Comparison of ENCODE assay signal across 16 cellular contexts in the genomic region with DNA sequence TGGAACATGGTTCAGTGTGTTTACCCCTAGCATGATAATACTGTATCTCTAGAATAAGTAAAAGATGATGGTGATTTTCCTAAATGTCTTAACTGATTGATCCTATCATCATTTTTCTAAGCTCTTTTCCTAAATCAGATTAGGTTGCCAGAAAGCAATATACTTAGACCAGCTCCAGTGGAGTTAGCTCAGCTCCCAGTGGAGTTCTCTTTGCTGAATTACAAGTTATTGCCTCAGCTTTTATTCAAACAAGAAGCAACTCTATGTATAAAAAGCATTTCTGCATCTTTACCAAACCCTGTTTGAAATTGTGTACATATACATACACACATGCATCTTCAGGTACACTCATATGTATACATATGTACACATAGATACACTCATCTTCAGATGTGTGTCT.
"Had no signal": no experiment of that assay in that cellular context is flagged by ENCODE, and none has a peak within 500 bp of the region (broad histone marks: within the 10 kb centered on the region; RNA-seq: fewer than 3 reads in every experiment).

No MANE protein-coding gene starts in this region.

- H3K4me3 Mint-ChIP-seq: activated naive CD8-positive, alpha-beta T cell treated with anti-CD3 and anti-CD28 coated beads, Interleukin-2, amount 50 U/mL, for 24 hours; nephron; stimulated activated memory B cell treated with anti-CD40 and anti-IgM and Interleukin-4, amounts not matched to agents 10 μg/mL and 1 μg/mL and 100 μg/mL, for 72 hours had no signal

- ATAC-seq: stimulated activated memory B cell treated with anti-CD40 and anti-IgM and Interleukin-4, amounts not matched to agents 10 μg/mL and 1 μg/mL and 100 μg/mL, for 72 hours had no signal

- H3K27me3 ChIP-seq: cardiac muscle cell, heart left ventricle, spleen, transverse colon had no signal

- H3K27me3 Mint-ChIP-seq: activated naive CD8-positive, alpha-beta T cell treated with anti-CD3 and anti-CD28 coated beads, Interleukin-2, amount 50 U/mL, for 24 hours; stimulated activated memory B cell treated with anti-CD40 and anti-IgM and Interleukin-4, amounts not matched to agents 10 μg/mL and 1 μg/mL and 100 μg/mL, for 72 hours had no signal

- H3K4me3 ChIP-seq: cardiac muscle cell, coronary artery, heart left ventricle, spleen, transverse colon had no signal

- H3K27ac ChIP-seq: cardiac muscle cell, heart left ventricle, spleen, transverse colon had no signal

- H3K9me3 Mint-ChIP-seq: nephron; stimulated activated memory B cell treated with anti-CD40 and anti-IgM and Interleukin-4, amounts not matched to agents 10 μg/mL and 1 μg/mL and 100 μg/mL, for 72 hours had no signal

- DNase-seq: activated CD4-positive, alpha-beta T cell treated with anti-CD3 and anti-CD28 coated beads for 1 hour; activated CD4-positive, alpha-beta T cell treated with anti-CD3 and anti-CD28 coated beads, Interleukin-2, amount 50 U/mL, for 48 hours; activated naive CD4-positive, alpha-beta T cell; activated naive CD8-positive, alpha-beta T cell treated with anti-CD3 and anti-CD28 coated beads, Interleukin-2, amount 50 U/mL, for 24 hours; activated T-cell treated with anti-CD3 and anti-CD28 coated beads, Interleukin-2, amount 50 U/mL, for 48 hours; foreskin melanocyte; heart left ventricle; occipital lobe; spleen; stimulated activated CD4-positive, alpha-beta T cell treated with anti-CD3 and anti-CD28 coated beads, Interleukin-1b, Interleukin-23, amount 100 ng/mL, for 48 hours; T-helper 9 cell; transverse colon had no signal

- H3K27ac Mint-ChIP-seq: nephron; stimulated activated memory B cell treated with anti-CD40 and anti-IgM and Interleukin-4, amounts not matched to agents 10 μg/mL and 1 μg/mL and 100 μg/mL, for 72 hours had no signal

- H3K9me3 ChIP-seq: heart left ventricle, spleen, transverse colon had no signal

- H3K36me3 ChIP-seq: transverse colon had no signal
